ENCODE assay signal across 1 cellular context in the genomic region with DNA sequence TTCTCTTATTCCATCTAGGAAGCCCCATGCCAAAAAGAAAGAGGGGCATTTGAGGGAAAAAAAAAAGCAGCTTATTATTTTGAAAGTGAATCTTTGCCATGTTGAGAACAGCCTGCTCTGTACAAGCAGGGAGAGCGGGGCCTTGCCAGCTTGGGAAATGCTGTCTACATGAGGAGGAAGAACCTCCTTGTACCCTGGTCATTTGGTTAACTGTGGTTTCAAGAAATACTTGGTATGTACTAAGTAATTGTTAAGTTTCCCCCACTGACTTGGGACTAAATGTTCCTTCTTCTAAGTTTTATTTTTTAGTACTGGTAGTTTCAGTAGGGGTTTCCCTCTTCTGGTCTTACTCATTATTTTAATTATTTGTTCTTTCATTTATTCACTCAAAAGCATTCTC.
TF ChIP-seq lines count a peak whose summit lies in the region.

No MANE protein-coding gene starts in this region.

TF ChIP-seq in HepG2, 621 proteins besides CTCF, POLR2A, EP300 and RAD21:
- TF ChIP-seq, protein P1, sequence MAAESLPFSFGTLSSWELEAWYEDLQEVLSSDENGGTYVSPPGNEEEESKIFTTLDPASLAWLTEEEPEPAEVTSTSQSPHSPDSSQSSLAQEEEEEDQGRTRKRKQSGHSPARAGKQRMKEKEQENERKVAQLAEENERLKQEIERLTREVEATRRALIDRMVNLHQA (CRISPR knock-in tag; IDR thresholded peaks at IDR 0.05): no peak
- TF ChIP-seq KAT2B (IDR thresholded peaks at IDR 0.05; ENCODE audit: borderline replicate concordance, low read depth, low read length) (no peak), ZNF513 (CRISPR knock-in tag; conservative IDR thresholded peaks at IDR 0.05) (no peak), ZNF780A (CRISPR knock-in tag; IDR thresholded peaks at IDR 0.05) (no peak), HNRNPUL1 (IDR thresholded peaks at IDR 0.05; ENCODE audit: low read depth, low read length) (no peak), SNAPC2 (CRISPR knock-in tag; IDR thresholded peaks at IDR 0.05) (no peak), ATF6 (CRISPR knock-in tag; conservative IDR thresholded peaks at IDR 0.05) (no peak), FOSL1 (CRISPR knock-in tag; IDR thresholded peaks at IDR 0.05; ENCODE audit: borderline replicate concordance) (no peak), SUZ12 (IDR thresholded peaks at IDR 0.05; ENCODE audit: low read depth, low read length) (no peak)
